ENCODE assay signal across 8 cellular contexts in the genomic region with DNA sequence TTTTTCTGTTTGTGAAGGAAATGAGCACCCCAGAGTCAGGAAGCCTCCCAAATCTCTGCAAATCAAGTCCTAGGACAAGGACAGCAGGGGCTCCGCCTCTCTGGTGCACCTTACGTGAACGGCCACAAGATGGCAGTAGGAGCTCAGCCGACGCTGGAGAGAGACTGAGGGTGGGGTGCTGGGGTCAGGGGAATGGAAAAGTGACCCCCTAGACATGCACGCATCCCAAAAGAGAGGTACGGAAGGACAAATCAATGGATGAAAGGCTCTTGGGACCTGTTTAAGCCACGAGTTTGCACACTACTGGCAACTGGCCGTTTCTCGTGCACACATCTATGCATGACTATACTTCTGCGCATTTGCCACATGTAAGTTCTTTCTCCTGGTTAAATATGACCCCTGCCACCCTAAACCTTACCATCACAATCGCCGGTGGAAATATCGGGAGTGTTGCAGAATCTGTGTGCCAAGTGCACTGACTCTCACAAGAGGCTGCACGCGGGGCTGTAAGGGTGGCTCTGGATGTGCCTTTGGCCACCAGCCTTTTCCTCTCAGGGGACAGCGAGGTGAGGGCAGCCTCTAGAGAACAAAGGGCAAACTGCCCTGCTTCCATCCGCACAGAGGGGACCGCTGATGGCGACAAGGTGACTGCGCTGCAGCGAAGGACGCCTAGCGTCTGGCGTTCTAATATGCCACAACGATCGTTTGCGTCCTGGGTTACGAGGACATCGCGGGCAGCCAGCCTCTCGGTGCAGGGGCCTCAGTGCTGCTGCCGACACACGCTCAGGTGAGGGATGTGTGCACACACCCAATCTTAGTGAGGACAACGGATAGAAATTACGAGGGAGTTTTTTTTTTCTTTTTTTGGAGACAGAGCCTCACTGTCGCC.
DNase-seq lines count a peak whose midpoint lies in the region; ATAC-seq and TF ChIP-seq lines count a peak whose summit lies in the region.

No MANE protein-coding gene starts in this region.

- peak; percentile 89 to 98 (median 93) for TF ChIP-seq CTCF in heart right ventricle (IDR thresholded peaks at IDR 0.05)

- ATAC-seq in heart right ventricle (peak; percentile 63 to 88 (median 82)), GM21528 (IDR thresholded peaks at IDR 0.05; ENCODE audit: low FRiP score, unreplicated experiment) (no peak), HG03457 (IDR thresholded peaks at IDR 0.05; ENCODE audit: unreplicated experiment) (no peak)

- 63 to 68% methylated on average over 37 of the region's 37 CpGs for WGBS in heart right ventricle, 2 donors

- H3K36me3 ChIP-seq in adipocyte (ENCODE audit: control insufficient read depth, insufficient read depth, low read length, severe bottlenecking), result no peaks in the 10 kb centered on the region
- H3K36me3 ChIP-seq in heart right ventricle, result no peaks in the 10 kb centered on the region

- H3K4me1 ChIP-seq in adipocyte (ENCODE audit: control insufficient read depth, insufficient read depth, low read length) (peaks cover 15% of the 10 kb centered on the region), heart right ventricle (peaks cover 0 to 39% (median 0%) of the 10 kb centered on the region in 9 donors)

- intact Hi-C loops in heart right ventricle (cut with DNase I), result loop anchor here (1.0 to 10.0 kb wide), 5 partner anchors 188 to 715 kb away; no protein-coding TSS in a partner anchor

- H3K27ac ChIP-seq in heart right ventricle, result no peak overlapping the region

- in situ Hi-C loops in SK-MEL-5 (cut with HindIII; ENCODE audit: low pct_unique_long_range_greater_than_20kb, low sequenced_read_pairs), result no loop called here

- H3K9ac ChIP-seq in adipocyte (ENCODE audit: low read length), result peak overlapping the region; percentile 48

- DNase-seq in DMS79 (lab: John Stamatoyannopoulos, UW) (peak; percentile 21), SK-MEL-5 (ENCODE audit: low read depth, low spot score) (peak; percentile 66), adipocyte (ENCODE audit: low read depth) (peak; percentile 79), heart right ventricle (peak; percentile 31 to 44), putamen (ENCODE audit: low spot score) (peak; percentile 37)
- peak; percentile 32 for DNase-seq in Jurkat, Clone E6-1 (ENCODE audit: low read depth, low spot score)

- no peak overlapping the region for H3K4me3 ChIP-seq in Jurkat, Clone E6-1 (ENCODE audit: low read length)
- H3K4me3 ChIP-seq in adipocyte (ENCODE audit: low read length) (no peak overlapping the region), heart right ventricle (peak overlapping the region in 1 of 10 donors; percentile 24)

- peaks cover 5% of the 10 kb centered on the region for H3K9me3 ChIP-seq in adipocyte (ENCODE audit: control insufficient read depth, low read length)
- peaks cover 0 to 12% (median 0%) of the 10 kb centered on the region in 11 donors for H3K9me3 ChIP-seq in heart right ventricle

- H3K27me3 ChIP-seq in adipocyte (replicated peaks; ENCODE audit: control insufficient read depth, insufficient read depth, low read length) (no peaks in the 10 kb centered on the region), heart right ventricle (no peaks in the 10 kb centered on the region)

Comparison
In these comparisons a context has a peak if more than half of its experiments do, and no peak if none do; other contexts are left out.
1. DNase-seq: peak in every context shown above with its lines; median percentile 79 in adipocyte; 66 in SK-MEL-5; 38 in heart right ventricle; 37 in putamen; 32 in Jurkat, Clone E6-1; 21 in DMS79.
2. ATAC-seq: peak in heart right ventricle (8 of 8); none in GM21528 (single experiment) and HG03457 (single experiment).